1 cellular context compared by ENCODE assay signal in the genomic region with DNA sequence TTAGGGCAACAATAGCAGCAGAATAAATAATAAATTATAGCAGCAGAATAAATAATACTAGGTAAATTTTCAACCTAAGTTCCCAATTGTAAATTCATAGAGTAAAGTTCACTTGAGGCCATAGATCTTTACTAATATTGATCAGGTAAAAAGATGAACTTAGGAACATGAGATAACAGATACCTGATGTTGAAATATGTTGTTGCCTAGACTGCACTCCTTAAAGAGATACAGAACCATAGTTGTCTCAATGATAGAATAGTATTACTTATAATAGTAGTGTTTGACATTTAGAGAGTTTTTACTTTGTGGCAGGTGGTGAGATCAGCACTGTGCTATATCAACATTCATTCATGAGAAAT.
TF ChIP-seq lines count a peak whose summit lies in the region.

No MANE protein-coding gene starts in this region.

TF ChIP-seq in HepG2, 621 proteins besides CTCF, POLR2A, EP300 and RAD21 (continued from another document and continues in another):
- TF ChIP-seq, protein P1, sequence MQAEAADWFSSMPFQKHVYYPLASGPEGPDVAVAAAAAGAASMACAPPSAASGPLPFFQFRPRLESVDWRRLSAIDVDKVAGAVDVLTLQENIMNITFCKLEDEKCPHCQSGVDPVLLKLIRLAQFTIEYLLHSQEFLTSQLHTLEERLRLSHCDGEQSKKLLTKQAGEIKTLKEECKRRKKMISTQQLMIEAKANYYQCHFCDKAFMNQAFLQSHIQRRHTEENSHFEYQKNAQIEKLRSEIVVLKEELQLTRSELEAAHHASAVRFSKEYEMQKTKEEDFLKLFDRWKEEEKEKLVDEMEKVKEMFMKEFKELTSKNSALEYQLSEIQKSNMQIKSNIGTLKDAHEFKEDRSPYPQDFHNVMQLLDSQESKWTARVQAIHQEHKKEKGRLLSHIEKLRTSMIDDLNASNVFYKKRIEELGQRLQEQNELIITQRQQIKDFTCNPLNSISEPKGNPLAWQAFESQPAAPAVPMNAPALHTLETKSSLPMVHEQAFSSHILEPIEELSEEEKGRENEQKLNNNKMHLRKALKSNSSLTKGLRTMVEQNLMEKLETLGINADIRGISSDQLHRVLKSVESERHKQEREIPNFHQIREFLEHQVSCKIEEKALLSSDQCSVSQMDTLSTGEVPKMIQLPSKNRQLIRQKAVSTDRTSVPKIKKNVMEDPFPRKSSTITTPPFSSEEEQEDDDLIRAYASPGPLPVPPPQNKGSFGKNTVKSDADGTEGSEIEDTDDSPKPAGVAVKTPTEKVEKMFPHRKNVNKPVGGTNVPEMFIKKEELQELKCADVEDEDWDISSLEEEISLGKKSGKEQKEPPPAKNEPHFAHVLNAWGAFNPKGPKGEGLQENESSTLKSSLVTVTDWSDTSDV (CRISPR knock-in tag; IDR thresholded peaks at IDR 0.05) = no peak
- no peak for TF ChIP-seq FOXP1 (IDR thresholded peaks at IDR 0.05)
- peak; percentile 71 for TF ChIP-seq FOXP1 (CRISPR knock-in tag; IDR thresholded peaks at IDR 0.05)
- TF ChIP-seq GATAD1 (CRISPR knock-in tag; IDR thresholded peaks at IDR 0.05) = no peak
- TF ChIP-seq SKI (IDR thresholded peaks at IDR 0.05; ENCODE audit: partially characterized antibody) = peak; percentile 35
- TF ChIP-seq, protein P2, sequence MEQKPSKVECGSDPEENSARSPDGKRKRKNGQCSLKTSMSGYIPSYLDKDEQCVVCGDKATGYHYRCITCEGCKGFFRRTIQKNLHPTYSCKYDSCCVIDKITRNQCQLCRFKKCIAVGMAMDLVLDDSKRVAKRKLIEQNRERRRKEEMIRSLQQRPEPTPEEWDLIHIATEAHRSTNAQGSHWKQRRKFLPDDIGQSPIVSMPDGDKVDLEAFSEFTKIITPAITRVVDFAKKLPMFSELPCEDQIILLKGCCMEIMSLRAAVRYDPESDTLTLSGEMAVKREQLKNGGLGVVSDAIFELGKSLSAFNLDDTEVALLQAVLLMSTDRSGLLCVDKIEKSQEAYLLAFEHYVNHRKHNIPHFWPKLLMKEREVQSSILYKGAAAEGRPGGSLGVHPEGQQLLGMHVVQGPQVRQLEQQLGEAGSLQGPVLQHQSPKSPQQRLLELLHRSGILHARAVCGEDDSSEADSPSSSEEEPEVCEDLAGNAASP (CRISPR knock-in tag; IDR thresholded peaks at IDR 0.05; ENCODE audit: borderline replicate concordance) = peak; percentile 96
- no peak for TF ChIP-seq TSC22D2 (CRISPR knock-in tag; IDR thresholded peaks at IDR 0.05; ENCODE audit: borderline replicate concordance)
- no peak for TF ChIP-seq NR1H2 (CRISPR knock-in tag; IDR thresholded peaks at IDR 0.05; ENCODE audit: borderline replicate concordance, low read depth)
- no peak for TF ChIP-seq ZNF749 (CRISPR knock-in tag; IDR thresholded peaks at IDR 0.05; ENCODE audit: borderline replicate concordance)
- TF ChIP-seq FOXA3 (CRISPR knock-in tag; IDR thresholded peaks at IDR 0.05) = peak; percentile 64; the same call in 1 of the 2 replicates
- TF ChIP-seq CEBPB (IDR thresholded peaks at IDR 0.05; ENCODE audit: borderline replicate concordance, low read depth, low read length) = peak; percentile 41; the same call in 1 of the 2 replicates
- no peak for TF ChIP-seq SOX6 (IDR thresholded peaks at IDR 0.05)
- peak; percentile 47; the same call in 1 of the 2 replicates for TF ChIP-seq SOX6 (CRISPR knock-in tag; IDR thresholded peaks at IDR 0.05)
- no peak for TF ChIP-seq MBD4 (IDR thresholded peaks at IDR 0.05; ENCODE audit: borderline replicate concordance, low read length)
- no peak for TF ChIP-seq ELF1 (CRISPR knock-in tag; IDR thresholded peaks at IDR 0.05)
- peak; percentile 66 for TF ChIP-seq HDAC1 (CRISPR knock-in tag; IDR thresholded peaks at IDR 0.05)
- no peak for TF ChIP-seq SMARCC2 (IDR thresholded peaks at IDR 0.05)
- TF ChIP-seq MED1 (CRISPR knock-in tag; IDR thresholded peaks at IDR 0.05) = 0 out of 2 replicates have a peak, but pooled peaks have one; percentile 19
- TF ChIP-seq, protein P3, sequence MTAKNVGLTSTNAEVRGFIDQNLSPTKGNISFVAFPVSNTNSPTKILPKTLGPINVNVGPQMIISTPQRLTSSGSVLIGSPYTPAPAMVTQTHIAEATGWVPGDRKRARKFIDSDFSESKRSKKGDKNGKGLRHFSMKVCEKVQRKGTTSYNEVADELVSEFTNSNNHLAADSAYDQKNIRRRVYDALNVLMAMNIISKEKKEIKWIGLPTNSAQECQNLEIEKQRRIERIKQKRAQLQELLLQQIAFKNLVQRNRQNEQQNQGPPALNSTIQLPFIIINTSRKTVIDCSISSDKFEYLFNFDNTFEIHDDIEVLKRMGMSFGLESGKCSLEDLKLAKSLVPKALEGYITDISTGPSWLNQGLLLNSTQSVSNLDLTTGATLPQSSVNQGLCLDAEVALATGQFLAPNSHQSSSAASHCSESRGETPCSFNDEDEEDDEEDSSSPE (CRISPR knock-in tag; IDR thresholded peaks at IDR 0.05) = 0 out of 2 replicates have a peak, but pooled peaks have one; percentile 17
- TF ChIP-seq RBFOX2 (IDR thresholded peaks at IDR 0.05; ENCODE audit: low read depth, low read length) = no peak
- TF ChIP-seq THAP11 (CRISPR knock-in tag; IDR thresholded peaks at IDR 0.05) = 0 out of 2 replicates have a peak, but pooled peaks have one; percentile 35
- TF ChIP-seq ZNF253 (CRISPR knock-in tag; IDR thresholded peaks at IDR 0.05; ENCODE audit: borderline replicate concordance) = no peak
- TF ChIP-seq CEBPG (CRISPR knock-in tag; IDR thresholded peaks at IDR 0.05) = peak; percentile 56
- peak; percentile 75 for TF ChIP-seq RARA (CRISPR knock-in tag; IDR thresholded peaks at IDR 0.05)
- peak; percentile 47; the same call in 1 of the 2 replicates for TF ChIP-seq HMG20A (CRISPR knock-in tag; IDR thresholded peaks at IDR 0.05; ENCODE audit: borderline replicate concordance)
- TF ChIP-seq PCBP2 (optimal IDR thresholded peaks at IDR 0.05; ENCODE audit: low read depth, low read length, poor library complexity, severe bottlenecking) = no peak
- TF ChIP-seq, protein P4, sequence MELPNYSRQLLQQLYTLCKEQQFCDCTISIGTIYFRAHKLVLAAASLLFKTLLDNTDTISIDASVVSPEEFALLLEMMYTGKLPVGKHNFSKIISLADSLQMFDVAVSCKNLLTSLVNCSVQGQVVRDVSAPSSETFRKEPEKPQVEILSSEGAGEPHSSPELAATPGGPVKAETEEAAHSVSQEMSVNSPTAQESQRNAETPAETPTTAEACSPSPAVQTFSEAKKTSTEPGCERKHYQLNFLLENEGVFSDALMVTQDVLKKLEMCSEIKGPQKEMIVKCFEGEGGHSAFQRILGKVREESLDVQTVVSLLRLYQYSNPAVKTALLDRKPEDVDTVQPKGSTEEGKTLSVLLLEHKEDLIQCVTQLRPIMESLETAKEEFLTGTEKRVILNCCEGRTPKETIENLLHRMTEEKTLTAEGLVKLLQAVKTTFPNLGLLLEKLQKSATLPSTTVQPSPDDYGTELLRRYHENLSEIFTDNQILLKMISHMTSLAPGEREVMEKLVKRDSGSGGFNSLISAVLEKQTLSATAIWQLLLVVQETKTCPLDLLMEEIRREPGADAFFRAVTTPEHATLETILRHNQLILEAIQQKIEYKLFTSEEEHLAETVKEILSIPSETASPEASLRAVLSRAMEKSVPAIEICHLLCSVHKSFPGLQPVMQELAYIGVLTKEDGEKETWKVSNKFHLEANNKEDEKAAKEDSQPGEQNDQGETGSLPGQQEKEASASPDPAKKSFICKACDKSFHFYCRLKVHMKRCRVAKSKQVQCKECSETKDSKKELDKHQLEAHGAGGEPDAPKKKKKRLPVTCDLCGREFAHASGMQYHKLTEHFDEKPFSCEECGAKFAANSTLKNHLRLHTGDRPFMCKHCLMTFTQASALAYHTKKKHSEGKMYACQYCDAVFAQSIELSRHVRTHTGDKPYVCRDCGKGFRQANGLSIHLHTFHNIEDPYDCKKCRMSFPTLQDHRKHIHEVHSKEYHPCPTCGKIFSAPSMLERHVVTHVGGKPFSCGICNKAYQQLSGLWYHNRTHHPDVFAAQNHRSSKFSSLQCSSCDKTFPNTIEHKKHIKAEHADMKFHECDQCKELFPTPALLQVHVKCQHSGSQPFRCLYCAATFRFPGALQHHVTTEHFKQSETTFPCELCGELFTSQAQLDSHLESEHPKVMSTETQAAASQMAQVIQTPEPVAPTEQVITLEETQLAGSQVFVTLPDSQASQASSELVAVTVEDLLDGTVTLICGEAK (IDR thresholded peaks at IDR 0.05) = no peak
- TF ChIP-seq, protein P4 (CRISPR knock-in tag; IDR thresholded peaks at IDR 0.05) = no peak
- peak; percentile 89 for TF ChIP-seq RXRB (CRISPR knock-in tag; IDR thresholded peaks at IDR 0.05; ENCODE audit: borderline replicate concordance)
- TF ChIP-seq GATAD2A (CRISPR knock-in tag; IDR thresholded peaks at IDR 0.05) = peak; percentile 89
- no peak for TF ChIP-seq ZSCAN9 (CRISPR knock-in tag; IDR thresholded peaks at IDR 0.05; ENCODE audit: borderline replicate concordance)
- no peak for TF ChIP-seq KDM4B (CRISPR knock-in tag; IDR thresholded peaks at IDR 0.05)
- no peak for TF ChIP-seq EED (CRISPR knock-in tag; IDR thresholded peaks at IDR 0.05)
- TF ChIP-seq FOXK1 (CRISPR knock-in tag; IDR thresholded peaks at IDR 0.05; ENCODE audit: borderline replicate concordance, low read depth) = 0 out of 2 replicates have a peak, but pooled peaks have one; percentile 28
- TF ChIP-seq, protein P5, sequence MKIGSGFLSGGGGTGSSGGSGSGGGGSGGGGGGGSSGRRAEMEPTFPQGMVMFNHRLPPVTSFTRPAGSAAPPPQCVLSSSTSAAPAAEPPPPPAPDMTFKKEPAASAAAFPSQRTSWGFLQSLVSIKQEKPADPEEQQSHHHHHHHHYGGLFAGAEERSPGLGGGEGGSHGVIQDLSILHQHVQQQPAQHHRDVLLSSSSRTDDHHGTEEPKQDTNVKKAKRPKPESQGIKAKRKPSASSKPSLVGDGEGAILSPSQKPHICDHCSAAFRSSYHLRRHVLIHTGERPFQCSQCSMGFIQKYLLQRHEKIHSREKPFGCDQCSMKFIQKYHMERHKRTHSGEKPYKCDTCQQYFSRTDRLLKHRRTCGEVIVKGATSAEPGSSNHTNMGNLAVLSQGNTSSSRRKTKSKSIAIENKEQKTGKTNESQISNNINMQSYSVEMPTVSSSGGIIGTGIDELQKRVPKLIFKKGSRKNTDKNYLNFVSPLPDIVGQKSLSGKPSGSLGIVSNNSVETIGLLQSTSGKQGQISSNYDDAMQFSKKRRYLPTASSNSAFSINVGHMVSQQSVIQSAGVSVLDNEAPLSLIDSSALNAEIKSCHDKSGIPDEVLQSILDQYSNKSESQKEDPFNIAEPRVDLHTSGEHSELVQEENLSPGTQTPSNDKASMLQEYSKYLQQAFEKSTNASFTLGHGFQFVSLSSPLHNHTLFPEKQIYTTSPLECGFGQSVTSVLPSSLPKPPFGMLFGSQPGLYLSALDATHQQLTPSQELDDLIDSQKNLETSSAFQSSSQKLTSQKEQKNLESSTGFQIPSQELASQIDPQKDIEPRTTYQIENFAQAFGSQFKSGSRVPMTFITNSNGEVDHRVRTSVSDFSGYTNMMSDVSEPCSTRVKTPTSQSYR (CRISPR knock-in tag; IDR thresholded peaks at IDR 0.05; ENCODE audit: borderline replicate concordance) = no peak
- peak; percentile 62; the same call in 1 of the 2 replicates for TF ChIP-seq CREM (IDR thresholded peaks at IDR 0.05)
- TF ChIP-seq CREM (CRISPR knock-in tag; IDR thresholded peaks at IDR 0.05) = no peak
- TF ChIP-seq, protein P6, sequence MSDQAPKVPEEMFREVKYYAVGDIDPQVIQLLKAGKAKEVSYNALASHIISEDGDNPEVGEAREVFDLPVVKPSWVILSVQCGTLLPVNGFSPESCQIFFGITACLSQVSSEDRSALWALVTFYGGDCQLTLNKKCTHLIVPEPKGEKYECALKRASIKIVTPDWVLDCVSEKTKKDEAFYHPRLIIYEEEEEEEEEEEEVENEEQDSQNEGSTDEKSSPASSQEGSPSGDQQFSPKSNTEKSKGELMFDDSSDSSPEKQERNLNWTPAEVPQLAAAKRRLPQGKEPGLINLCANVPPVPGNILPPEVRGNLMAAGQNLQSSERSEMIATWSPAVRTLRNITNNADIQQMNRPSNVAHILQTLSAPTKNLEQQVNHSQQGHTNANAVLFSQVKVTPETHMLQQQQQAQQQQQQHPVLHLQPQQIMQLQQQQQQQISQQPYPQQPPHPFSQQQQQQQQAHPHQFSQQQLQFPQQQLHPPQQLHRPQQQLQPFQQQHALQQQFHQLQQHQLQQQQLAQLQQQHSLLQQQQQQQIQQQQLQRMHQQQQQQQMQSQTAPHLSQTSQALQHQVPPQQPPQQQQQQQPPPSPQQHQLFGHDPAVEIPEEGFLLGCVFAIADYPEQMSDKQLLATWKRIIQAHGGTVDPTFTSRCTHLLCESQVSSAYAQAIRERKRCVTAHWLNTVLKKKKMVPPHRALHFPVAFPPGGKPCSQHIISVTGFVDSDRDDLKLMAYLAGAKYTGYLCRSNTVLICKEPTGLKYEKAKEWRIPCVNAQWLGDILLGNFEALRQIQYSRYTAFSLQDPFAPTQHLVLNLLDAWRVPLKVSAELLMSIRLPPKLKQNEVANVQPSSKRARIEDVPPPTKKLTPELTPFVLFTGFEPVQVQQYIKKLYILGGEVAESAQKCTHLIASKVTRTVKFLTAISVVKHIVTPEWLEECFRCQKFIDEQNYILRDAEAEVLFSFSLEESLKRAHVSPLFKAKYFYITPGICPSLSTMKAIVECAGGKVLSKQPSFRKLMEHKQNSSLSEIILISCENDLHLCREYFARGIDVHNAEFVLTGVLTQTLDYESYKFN (CRISPR knock-in tag; conservative IDR thresholded peaks at IDR 0.05) = peak; percentile 92
- TF ChIP-seq, protein P7, sequence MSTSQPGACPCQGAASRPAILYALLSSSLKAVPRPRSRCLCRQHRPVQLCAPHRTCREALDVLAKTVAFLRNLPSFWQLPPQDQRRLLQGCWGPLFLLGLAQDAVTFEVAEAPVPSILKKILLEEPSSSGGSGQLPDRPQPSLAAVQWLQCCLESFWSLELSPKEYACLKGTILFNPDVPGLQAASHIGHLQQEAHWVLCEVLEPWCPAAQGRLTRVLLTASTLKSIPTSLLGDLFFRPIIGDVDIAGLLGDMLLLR (CRISPR knock-in tag; IDR thresholded peaks at IDR 0.05) = no peak
- TF ChIP-seq ZNF431 (CRISPR knock-in tag; IDR thresholded peaks at IDR 0.05; ENCODE audit: borderline replicate concordance, low read depth) = no peak
